Comparison of ENCODE assay signal across 8 cellular contexts in genomic region chr17:73091410-73091769, GRCh38. TPM values are rescaled to one million over a fixed set of nuclear protein-coding genes. Genes with fewer than 3 reads are reported as not detected.
DNase-seq lines count a peak whose midpoint lies in the region; ATAC-seq, FAIRE-seq and TF ChIP-seq lines count a peak whose summit lies in the region.

No MANE protein-coding gene starts in this region.

- H3K9me3 ChIP-seq in AG04450 (ENCODE audit: control insufficient read depth, insufficient read depth, low read length): no peaks in the 10 kb centered on the region
- H3K9me3 ChIP-seq in KOPT-K1 (ENCODE audit: insufficient read depth, low read length, poor library complexity, severe bottlenecking): no peaks in the 10 kb centered on the region
- no peaks in the 10 kb centered on the region for H3K9me3 ChIP-seq in colonic mucosa

- DNase-seq in AG04450 (ENCODE audit: low read depth, low spot score) (no peak), colonic mucosa (no peak), natural killer cell (no peak), GM10248 (ENCODE audit: extremely low spot score) (no peak), left lobe of liver (ENCODE audit: low spot score) (no peak), HTR-8/SVneo (ENCODE audit: insufficient read length, low spot score) (no peak), NCI-H1048 (lab: John Stamatoyannopoulos, UW) (no peak)

- peaks cover 21% of the 10 kb centered on the region; the same call in 1 of the 2 replicates for H3K36me3 ChIP-seq in KOPT-K1 (ENCODE audit: insufficient read depth, low read length)
- H3K36me3 ChIP-seq in colonic mucosa: no peaks in the 10 kb centered on the region

- peaks cover 5% of the 10 kb centered on the region for H3K36me3 Mint-ChIP-seq in natural killer cell

- no peak for FAIRE-seq in HTR-8/SVneo (lab: Jason Lieb, UNC)

- POLR2A ChIA-PET in AG04450 (lab: Yijun Ruan, JAX): no interaction called here
- POLR2A ChIA-PET in GM10248 (lab: Yijun Ruan, JAX): interaction anchor here (0.5 kb wide), 1 partner anchor 216 kb away, joined by 7 read pairs; no protein-coding TSS in a partner anchor

- H3K9ac ChIP-seq in colonic mucosa (ENCODE audit: low read depth in 2 of 2, low read length in 2 of 2): peak overlapping the region in 1 of 2 donors; percentile 75

- peak overlapping the region in 1 of 2 donors; percentile 88 for H3K27ac Mint-ChIP-seq in natural killer cell

- no peak for ATAC-seq in natural killer cell
- ATAC-seq in left lobe of liver: no peak

- TF ChIP-seq CTCF in AG04450 (IDR thresholded peaks at IDR 0.05; ENCODE audit: low read depth, low read length): no peak
- TF ChIP-seq CTCF in colonic mucosa (IDR thresholded peaks at IDR 0.05): no peak
- TF ChIP-seq CTCF in natural killer cell (IDR thresholded peaks at IDR 0.05): no peak
- TF ChIP-seq CTCF in GM10248 (IDR thresholded peaks at IDR 0.05; ENCODE audit: control extremely low read depth, extremely low read depth, low read depth, missing control alignments): no peak

- intact Hi-C loops in colonic mucosa (cut with DNase I): no loop called here
- intact Hi-C loops in natural killer cell (cut with micrococcal nuclease): no loop called here

- H3K4me3 ChIP-seq in AG04450 (ENCODE audit: low read depth, low read length) (peak overlapping the region; percentile 88), colonic mucosa (peak overlapping the region; percentile 72)

- peak overlapping the region; percentile 96 for H3K4me3 Mint-ChIP-seq in natural killer cell

- H3K27me3 ChIP-seq in AG04450 (ENCODE audit: control insufficient read depth, insufficient read depth, low read length): no peaks in the 10 kb centered on the region
- no peaks in the 10 kb centered on the region for H3K27me3 ChIP-seq in colonic mucosa

- CTCF ChIA-PET in AG04450 (lab: Charles Lee): interaction anchor here (1.6 to 2.7 kb wide), 2 partner anchors 100 to 105 kb away, joined by 4 to 15 read pairs; no protein-coding TSS in a partner anchor
- CTCF ChIA-PET in GM10248 (lab: Yijun Ruan, JAX): interaction anchor here (1.0 to 2.2 kb wide), 2 partner anchors 23 to 65 kb away, joined by 3 to 6 read pairs; no protein-coding TSS in a partner anchor

- peaks cover 23 to 54% of the 10 kb centered on the region in 2 donors for H3K4me1 Mint-ChIP-seq in natural killer cell

- H3K27me3 Mint-ChIP-seq in natural killer cell (ENCODE audit: low read depth in 2 of 2): peaks cover 8 to 13% of the 10 kb centered on the region in 2 donors

- H3K9me3 Mint-ChIP-seq in natural killer cell: no peaks in the 10 kb centered on the region

- no peak overlapping the region for H3K27ac ChIP-seq in AG04450 (ENCODE audit: low read depth, low read length)
- H3K27ac ChIP-seq in KOPT-K1 (ENCODE audit: low read depth, low read length, poor library complexity, severe bottlenecking): peak overlapping the region; percentile 68
- H3K27ac ChIP-seq in colonic mucosa: no peak overlapping the region

- H3K4me1 ChIP-seq in colonic mucosa: no peaks in the 10 kb centered on the region

RNA-seq across cellular contexts. Expression of gene SLC39A11, which starts 1.1 kb away (rescaled TPM):
- polyA plus RNA-seq in AG04450 (2011; rRNA removed): 18.0 and 19.0 TPM in 2 replicates
- polyA minus RNA-seq in AG04450 (2011; rRNA and poly(A)+ RNA removed): 37.0 and 56.0 TPM in 2 replicates
- total RNA-seq in colonic mucosa (10 to 100 TPM; 57.7 to 60.0 TPM), natural killer cell (10 to 100 TPM; 32.6 to 44.9 (median 39.4) TPM), left lobe of liver (46.1 TPM)
